ENCODE assay signal across 8 cellular contexts in the genomic region with DNA sequence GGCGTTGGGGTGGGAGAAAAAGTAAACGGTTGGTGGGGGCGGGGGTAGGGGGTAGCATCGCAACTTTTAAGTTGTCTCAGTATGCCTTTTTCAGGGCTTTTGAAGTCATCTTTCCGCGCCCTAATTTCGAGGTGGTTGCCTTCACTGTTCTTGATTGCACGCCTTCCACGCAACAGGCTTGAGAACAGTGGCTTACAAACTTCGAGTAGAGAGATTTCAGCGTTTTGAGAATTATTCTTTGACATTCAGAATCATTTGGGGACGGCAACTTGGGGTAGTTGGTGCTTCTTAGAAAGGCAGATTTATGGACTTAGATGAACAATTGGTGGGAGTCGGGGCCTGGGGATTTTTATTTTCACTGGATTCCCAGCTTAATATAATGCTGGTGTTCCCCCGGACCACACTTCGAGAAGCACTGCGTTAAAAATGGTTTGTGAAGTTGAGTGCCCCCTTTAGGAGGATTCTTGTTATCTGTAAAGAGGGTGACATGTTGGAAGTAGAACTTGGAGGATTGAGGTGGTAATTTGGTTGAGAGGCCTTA. TPM values are rescaled to one million over a fixed set of nuclear protein-coding genes. Genes with fewer than 3 reads are reported as not detected.
A peak's percentile ranks its signal among the peaks of the same experiment; 100 is the strongest.
DNase-seq lines count a peak whose midpoint lies in the region; ATAC-seq, FAIRE-seq and TF ChIP-seq lines count a peak whose summit lies in the region.

No MANE protein-coding gene starts in this region.

- CTCF ChIA-PET in activated CD8-positive, alpha-beta T cell treated with anti-CD3 and anti-CD28 coated beads, Interleukin-2, amount 10 ng/mL, durations not matched to agents 7 days and 5 days (lab: Charles Lee), result interaction anchor here (0.7 to 4.8 kb wide), 8 partner anchors 9 to 175 kb away, joined by 3 to 55 read pairs (median 4); no protein-coding TSS in a partner anchor

- H3K27ac Mint-ChIP-seq in activated CD8-positive, alpha-beta T cell treated with anti-CD3 and anti-CD28 coated beads, Interleukin-2, amount 10 ng/mL, durations not matched to agents 7 days and 5 days, result peak overlapping the region; percentile 93
- peak overlapping the region; percentile 82 to 93 for H3K27ac Mint-ChIP-seq in natural killer cell treated with Interleukin-12 subunit alpha and Interleukin-12 subunit beta and Interleukin-15 and Interleukin-18, amount 100 ng/mL, for 72 hours

- H3K4me3 ChIP-seq in HFF-Myc (replicated peaks; ENCODE audit: low read depth, low read length) (peak overlapping the region; percentile 85), fibroblast of mammary gland (ENCODE audit: control insufficient read depth, low read depth, low read length) (peak overlapping the region; percentile 77)

- peaks cover 36% of the 10 kb centered on the region for H3K4me1 Mint-ChIP-seq in activated CD8-positive, alpha-beta T cell treated with anti-CD3 and anti-CD28 coated beads, Interleukin-2, amount 10 ng/mL, durations not matched to agents 7 days and 5 days (ENCODE audit: low read depth)
- H3K4me1 Mint-ChIP-seq in natural killer cell treated with Interleukin-12 subunit alpha and Interleukin-12 subunit beta and Interleukin-15 and Interleukin-18, amount 100 ng/mL, for 72 hours (ENCODE audit: low read depth in 2 of 2), result peaks cover 33 to 45% of the 10 kb centered on the region in 2 donors

- TF ChIP-seq CTCF in HFF-Myc (IDR thresholded peaks at IDR 0.05; ENCODE audit: low read depth, low read length, missing control alignments) (peak; percentile 51), fibroblast of mammary gland (conservative IDR thresholded peaks at IDR 0.05; ENCODE audit: control insufficient read depth, insufficient read depth, low read depth, low read length) (peak; percentile 55)

- peaks cover 35% of the 10 kb centered on the region for H3K36me3 Mint-ChIP-seq in activated CD8-positive, alpha-beta T cell treated with anti-CD3 and anti-CD28 coated beads, Interleukin-2, amount 10 ng/mL, durations not matched to agents 7 days and 5 days (ENCODE audit: low read depth)
- H3K36me3 Mint-ChIP-seq in natural killer cell treated with Interleukin-12 subunit alpha and Interleukin-12 subunit beta and Interleukin-15 and Interleukin-18, amount 100 ng/mL, for 72 hours, result peaks cover 30% of the 10 kb centered on the region

- ATAC-seq in activated CD8-positive, alpha-beta T cell treated with anti-CD3 and anti-CD28 coated beads, Interleukin-2, amount 10 ng/mL, durations not matched to agents 7 days and 5 days, result peak; percentile 23
- no peak for ATAC-seq in natural killer cell treated with Interleukin-12 subunit alpha and Interleukin-12 subunit beta and Interleukin-15 and Interleukin-18, amount 100 ng/mL, for 72 hours

- H3K9me3 Mint-ChIP-seq in activated CD8-positive, alpha-beta T cell treated with anti-CD3 and anti-CD28 coated beads, Interleukin-2, amount 10 ng/mL, durations not matched to agents 7 days and 5 days (ENCODE audit: insufficient read depth), result no peaks in the 10 kb centered on the region
- H3K9me3 Mint-ChIP-seq in natural killer cell treated with Interleukin-12 subunit alpha and Interleukin-12 subunit beta and Interleukin-15 and Interleukin-18, amount 100 ng/mL, for 72 hours, result no peaks in the 10 kb centered on the region

- POLR2A ChIA-PET in activated CD8-positive, alpha-beta T cell treated with anti-CD3 and anti-CD28 coated beads, Interleukin-2, amount 10 ng/mL, durations not matched to agents 7 days and 5 days (lab: Charles Lee), result interaction anchor here (0.9 to 1.7 kb wide), 6 partner anchors 11 to 55 kb away, joined by 3 to 6 read pairs (median 4); no protein-coding TSS in a partner anchor

- H3K27me3 Mint-ChIP-seq in activated CD8-positive, alpha-beta T cell treated with anti-CD3 and anti-CD28 coated beads, Interleukin-2, amount 10 ng/mL, durations not matched to agents 7 days and 5 days (ENCODE audit: low read depth), result no peaks in the 10 kb centered on the region
- H3K27me3 Mint-ChIP-seq in natural killer cell treated with Interleukin-12 subunit alpha and Interleukin-12 subunit beta and Interleukin-15 and Interleukin-18, amount 100 ng/mL, for 72 hours, result no peaks in the 10 kb centered on the region

- no peak for FAIRE-seq in urothelium cell line (lab: Jason Lieb, UNC)

- peak overlapping the region; percentile 86 for H3K4me3 Mint-ChIP-seq in activated CD8-positive, alpha-beta T cell treated with anti-CD3 and anti-CD28 coated beads, Interleukin-2, amount 10 ng/mL, durations not matched to agents 7 days and 5 days
- peak overlapping the region; percentile 97 for H3K4me3 Mint-ChIP-seq in natural killer cell treated with Interleukin-12 subunit alpha and Interleukin-12 subunit beta and Interleukin-15 and Interleukin-18, amount 100 ng/mL, for 72 hours

- DNase-seq in NCI-H1092 treated with DMSO at 0.1 percent for 48 hours (lab: John Stamatoyannopoulos, UW) (peak; percentile 13), NCI-H1092 (lab: John Stamatoyannopoulos, UW) (no peak), HFF-Myc (ENCODE audit: extremely low read depth, low read depth) (no peak), NCI-H460 (ENCODE audit: extremely low read depth, low read depth) (peak; percentile 40), fibroblast of mammary gland (ENCODE audit: low read depth) (peak; percentile 69), urothelium cell line (ENCODE audit: low spot score) (peak; percentile 40)
- peak; percentile 56 for DNase-seq in activated CD8-positive, alpha-beta T cell treated with anti-CD3 and anti-CD28 coated beads, Interleukin-2, amount 10 ng/mL, durations not matched to agents 7 days and 5 days
- peak; percentile 64 for DNase-seq in natural killer cell treated with Interleukin-12 subunit alpha and Interleukin-12 subunit beta and Interleukin-15 and Interleukin-18, amount 100 ng/mL, for 72 hours (ENCODE audit: low spot score)

RNA-seq across cellular contexts. Expression of a gene that starts 0.9 kb away (rescaled TPM):
- 45.4 and 48.6 TPM in 2 replicates for total RNA-seq in NCI-H460 (2014; rRNA removed; shearing (Covaris generic))
- polyA plus RNA-seq in NCI-H460 (2014; cell fraction: nucleus; rRNA removed), result 19.4 and 29.9 TPM in 2 replicates
- 10 to 100 TPM; 80.0 to 80.9 TPM for total RNA-seq in activated CD8-positive, alpha-beta T cell treated with anti-CD3 and anti-CD28 coated beads, Interleukin-2, amount 10 ng/mL, durations not matched to agents 7 days and 5 days
- 100 to 1,000 TPM; 126 to 128 TPM for total RNA-seq in natural killer cell treated with Interleukin-12 subunit alpha and Interleukin-12 subunit beta and Interleukin-15 and Interleukin-18, amount 100 ng/mL, for 72 hours

Comparison
In these comparisons a context has a peak if more than half of its experiments do, and no peak if none do; other contexts are left out.
1. DNase-seq: peak in NCI-H1092 treated with DMSO at 0.1 percent for 48 hours (single experiment), NCI-H460 (single experiment), activated CD8-positive, alpha-beta T cell treated with anti-CD3 and anti-CD28 coated beads, Interleukin-2, amount 10 ng/mL, durations not matched to agents 7 days and 5 days (single experiment), fibroblast of mammary gland (single experiment), natural killer cell treated with Interleukin-12 subunit alpha and Interleukin-12 subunit beta and Interleukin-15 and Interleukin-18, amount 100 ng/mL, for 72 hours (single experiment) and urothelium cell line (single experiment); none in NCI-H1092 (single experiment) and HFF-Myc (single experiment).